ENCODE assay signal across 11 cellular contexts in genomic region chr12:116592116-116592637, GRCh38. TPM values are rescaled to one million over a fixed set of nuclear protein-coding genes. Genes with fewer than 3 reads are reported as not detected.
DNase-seq lines count a peak whose midpoint lies in the region; ATAC-seq, FAIRE-seq and TF ChIP-seq lines count a peak whose summit lies in the region.
"Had no signal": no experiment of that assay in that cellular context is flagged by ENCODE, and none has a peak within 500 bp of the region (broad histone marks: within the 10 kb centered on the region; RNA-seq: fewer than 3 reads in every experiment).

No MANE protein-coding gene starts in this region.

- H3K79me2 ChIP-seq in H1 (ENCODE audit: control insufficient read depth in 1 of 2, insufficient read depth in 2 of 2, low read length in 2 of 2) (no peaks in the 10 kb centered on the region), MM.1S (ENCODE audit: low read length) (no peaks in the 10 kb centered on the region)
- H3K79me2 ChIP-seq: parathyroid adenoma had no signal

- H4K20me1 ChIP-seq in H1 (replicated peaks in 1 of 2; ENCODE audit: control insufficient read depth in 1 of 2, insufficient read depth in 2 of 2, low read length in 2 of 2) (no peaks in the 10 kb centered on the region), MM.1S (ENCODE audit: insufficient read depth, low read length) (no peaks in the 10 kb centered on the region)

- no peak overlapping the region for H2BK5ac ChIP-seq in H1 (ENCODE audit: low read depth, low read length)

- no peak overlapping the region for H3K18ac ChIP-seq in H1 (ENCODE audit: extremely low read depth, low read length)

- peaks cover 6% of the 10 kb centered on the region; the same call in 1 of the 2 replicates for H3K23me2 ChIP-seq in H1 (ENCODE audit: low read depth, low read length)

- ATAC-seq in HG03442 (IDR thresholded peaks at IDR 0.05; ENCODE audit: unreplicated experiment), result no peak

- H4K5ac ChIP-seq in H1 (ENCODE audit: insufficient read length, low read depth, low read length), result no peak overlapping the region

- no peak for TF ChIP-seq EP300 in H1 (IDR thresholded peaks at IDR 0.05; ENCODE audit: borderline replicate concordance in 1 of 2, low read depth in 2 of 2, low read length in 2 of 2)
- no peak for TF ChIP-seq EP300 in suprapubic skin (IDR thresholded peaks at IDR 0.05)

- no peak overlapping the region for H3K56ac ChIP-seq in H1 (replicated peaks; ENCODE audit: insufficient read length, low read depth, low read length)

- 92% methylated on average over 9 of the region's 9 CpGs; no CpG with 5 or more reads in 1 of the 2 experiments for WGBS in H1 (ENCODE audit: extremely low coverage in 1 of 2, insufficient coverage in 1 of 2, insufficient read length in 1 of 2, insufficient replicate concordance in 2 of 2, low coverage in 1 of 2, low lambda C conversion rate in 2 of 2, missing lambda C conversion rate in 1 of 2), 2 experiments
- 73 to 75% methylated on average over 9 of the region's 9 CpGs for WGBS in mesodermal cell (ENCODE audit: insufficient coverage in 2 of 2), 2 experiments
- WGBS in suprapubic skin, result 13% methylated on average over 6 of the region's 9 CpGs

- no peak overlapping the region for H3K4me2 ChIP-seq in H1 (ENCODE audit: insufficient read depth in 1 of 2, low read depth in 2 of 2, low read length in 2 of 2)
- H3K4me2 ChIP-seq in MM.1S (ENCODE audit: low read depth, low read length), result no peak overlapping the region

- H3K23ac ChIP-seq in H1 (ENCODE audit: insufficient read length), result no peak overlapping the region

- no peak overlapping the region for H3K27ac ChIP-seq in H1 (ENCODE audit: low read depth, low read length)
- peak overlapping the region; percentile 45 for H3K27ac ChIP-seq in mesodermal cell (ENCODE audit: low read depth, low read length, severe bottlenecking)
- H3K27ac ChIP-seq in suprapubic skin, result peak overlapping the region; percentile 79
- H3K27ac ChIP-seq in MM.1S (ENCODE audit: low read length), result no peak overlapping the region
- H3K27ac ChIP-seq: parathyroid adenoma had no signal

- H2BK20ac ChIP-seq in H1 (ENCODE audit: low read length), result no peak overlapping the region

- no peak overlapping the region for H2AK5ac ChIP-seq in H1 (ENCODE audit: low read depth, low read length)

- TF ChIP-seq POLR2A in H1 (IDR thresholded peaks at IDR 0.05; ENCODE audit: control extremely low read depth in 1 of 2, low read depth in 2 of 2, low read length in 2 of 2) (no peak), suprapubic skin (IDR thresholded peaks at IDR 0.05) (no peak)

- no peak for TF ChIP-seq CTCF in LNCaP clone FGC (IDR thresholded peaks at IDR 0.05; ENCODE audit: control insufficient read depth, extremely low read depth, insufficient read depth)
- no peak for TF ChIP-seq CTCF in H1 (IDR thresholded peaks at IDR 0.05; ENCODE audit: control extremely low read depth in 1 of 3, insufficient read depth in 1 of 3, low read depth in 1 of 3, low read length in 3 of 3)
- TF ChIP-seq CTCF in suprapubic skin (IDR thresholded peaks at IDR 0.05), result no peak
- TF ChIP-seq CTCF in MM.1S (IDR thresholded peaks at IDR 0.05; ENCODE audit: low read length), result no peak

- no peak overlapping the region for H4K91ac ChIP-seq in H1 (replicated peaks; ENCODE audit: insufficient read length, low read length)

- no peaks in the 10 kb centered on the region for H3K4me1 ChIP-seq in H1 (replicated peaks in 1 of 4; ENCODE audit: control insufficient read depth in 3 of 4, insufficient read depth in 4 of 4, low read length in 3 of 4)
- peaks cover 7% of the 10 kb centered on the region for H3K4me1 ChIP-seq in mesodermal cell (ENCODE audit: control insufficient read depth, insufficient read depth, low read length, poor library complexity, severe bottlenecking)
- peaks cover 35% of the 10 kb centered on the region for H3K4me1 ChIP-seq in suprapubic skin
- no peaks in the 10 kb centered on the region for H3K4me1 ChIP-seq in MM.1S (ENCODE audit: low read length)
- H3K4me1 ChIP-seq: parathyroid adenoma had no signal

- H4K8ac ChIP-seq in H1 (ENCODE audit: extremely low read depth, insufficient read depth, low read length), result no peak overlapping the region

- TF ChIP-seq RAD21 in H1 (IDR thresholded peaks at IDR 0.05 in 1 of 2, conservative IDR thresholded peaks at IDR 0.05 in 1 of 2; ENCODE audit: low read depth in 2 of 2, low read length in 2 of 2), result no peak

- no peaks in the 10 kb centered on the region for H3K36me3 ChIP-seq in H1 (ENCODE audit: control insufficient read depth in 2 of 4, insufficient read depth in 4 of 4, low read length in 3 of 4)
- no peaks in the 10 kb centered on the region for H3K36me3 ChIP-seq in mesodermal cell (ENCODE audit: control insufficient read depth, insufficient read depth, low read length)
- no peaks in the 10 kb centered on the region for H3K36me3 ChIP-seq in suprapubic skin
- H3K36me3 ChIP-seq in MM.1S (replicated peaks; ENCODE audit: insufficient read depth, low read length), result no peaks in the 10 kb centered on the region

- no peak overlapping the region for H2BK120ac ChIP-seq in H1 (replicated peaks; ENCODE audit: low read depth, low read length)

- H3F3A ChIP-seq in MM.1S (ENCODE audit: insufficient read depth, low read length), result no peaks in the 10 kb centered on the region

- H3K9ac ChIP-seq in H1 (replicated peaks in 1 of 4; ENCODE audit: extremely low read depth in 1 of 4, low read depth in 3 of 4, low read length in 3 of 4) (no peak overlapping the region), MM.1S (ENCODE audit: low read length) (no peak overlapping the region)
- H3K9ac ChIP-seq: parathyroid adenoma had no signal

- H3K27me3 ChIP-seq in H1 (replicated peaks in 1 of 4; ENCODE audit: control insufficient read depth in 3 of 4, extremely low read depth in 1 of 4, insufficient read depth in 3 of 4, low read length in 3 of 4) (no peaks in the 10 kb centered on the region), suprapubic skin (no peaks in the 10 kb centered on the region), MM.1S (replicated peaks; ENCODE audit: insufficient read depth, low read length) (no peaks in the 10 kb centered on the region)

- H2BK15ac ChIP-seq in H1 (ENCODE audit: low read length), result no peak overlapping the region

- no peaks in the 10 kb centered on the region for H3K9me2 ChIP-seq in MM.1S (replicated peaks; ENCODE audit: insufficient read depth, low read length)

- POLR2A ChIA-PET in H1 (lab: Charles Lee; ENCODE audit: partially characterized antibody), result no interaction called here

- no peak for FAIRE-seq in H1 (lab: Jason Lieb, UNC)

- H3K4me3 ChIP-seq in LNCaP clone FGC (ENCODE audit: low read depth, low read length) (no peak overlapping the region), H1 (ENCODE audit: extremely low read depth in 1 of 4, insufficient read depth in 2 of 4, low read depth in 3 of 4, low read length in 4 of 4) (no peak overlapping the region), mesodermal cell (ENCODE audit: extremely low read depth, insufficient read depth, low read length, poor library complexity, severe bottlenecking) (no peak overlapping the region), suprapubic skin (no peak overlapping the region), MM.1S (ENCODE audit: low read length) (no peak overlapping the region)

- CTCF ChIA-PET in H1 (lab: Charles Lee; ENCODE audit: partially characterized antibody), result interaction anchor here (2.2 kb wide), 1 partner anchor 10 kb away, joined by 7 read pairs; no protein-coding TSS in a partner anchor

- H3K79me1 ChIP-seq in H1 (ENCODE audit: low read depth, low read length), result no peaks in the 10 kb centered on the region

- H2AFZ ChIP-seq in H1 (ENCODE audit: low read length), result 0 out of 2 replicates have a peak overlapping the region, but pooled peaks have one; percentile 64
- H2AFZ ChIP-seq in MM.1S (ENCODE audit: low read length), result no peak overlapping the region
- H2AFZ ChIP-seq: parathyroid adenoma had no signal

- H3K9me3 ChIP-seq in H1 (ENCODE audit: insufficient read depth in 2 of 2, low read depth in 1 of 2, low read length in 1 of 2) (no peaks in the 10 kb centered on the region), mesodermal cell (ENCODE audit: control insufficient read depth, low read length) (no peaks in the 10 kb centered on the region), suprapubic skin (no peaks in the 10 kb centered on the region), MM.1S (replicated peaks; ENCODE audit: insufficient read depth, low read length) (no peaks in the 10 kb centered on the region)

- H3K4ac ChIP-seq in H1 (replicated peaks; ENCODE audit: insufficient read length, low read depth, low read length), result no peak overlapping the region

- DNase-seq in LNCaP clone FGC (ENCODE audit: low read depth), result peak; percentile 58
- no peak for DNase-seq in H1 (ENCODE audit: low read depth in 1 of 2, low spot score in 2 of 2)
- peak in 1 of 2 donors; percentile 79 for DNase-seq in suprapubic skin (ENCODE audit: low spot score in 2 of 2)
- DNase-seq in activated CD8-positive, alpha-beta memory T cell treated with anti-CD3 and anti-CD28 coated beads, Interleukin-2, amount 50 U/mL, for 4 hours, result no peak
- DNase-seq in MM.1S, result no peak
- DNase-seq in activated naive CD4-positive, alpha-beta T cell treated with anti-CD3 and anti-CD28 coated beads, Interleukin-2, amount 50 U/mL, for 16 hours, result no peak
- DNase-seq: effector memory CD4-positive, alpha-beta T cell; Karpas-422 had no signal

- H2BK12ac ChIP-seq in H1 (ENCODE audit: low read depth, low read length), result no peak overlapping the region

- no peak overlapping the region for H3K14ac ChIP-seq in H1 (ENCODE audit: insufficient read length)

TF ChIP-seq in H1, 55 proteins besides CTCF, POLR2A, EP300 and RAD21 (continues in another document):
- TF ChIP-seq YY1 (IDR thresholded peaks at IDR 0.05; ENCODE audit: low read depth, low read length) (no peak), SUZ12 (IDR thresholded peaks at IDR 0.05; ENCODE audit: low read length) (no peak)

RNA-seq across cellular contexts. Expression of gene MAP1LC3B2, which starts 33.0 kb away (rescaled TPM):
- total RNA-seq in H1 (2021; fragmentation: NEBNext Ultra II Directional; extraction: Animal tissue kit (Norgen Biotek cat#: 25700)), result 1.3 and 1.5 TPM in 2 replicates
- polyA plus RNA-seq in H1 (2011; rRNA removed), result 0.39 TPM in 2 replicates
- 0.93 TPM for polyA plus RNA-seq in H1 (2011; cell fraction: cytosol; rRNA removed)
- 2.5 TPM for polyA plus RNA-seq in H1 (2011; cell fraction: nucleus; rRNA removed)
- 3.1 to 5.2 TPM (median 3.9 TPM) in 4 replicates for polyA plus RNA-seq in H1 (2012, experiment 1 of 2)
- not detected for polyA plus RNA-seq in H1 (2012, experiment 2 of 2)
- polyA plus RNA-seq in H1 (2013, experiment 1 of 2), result 0.28 TPM
- polyA plus RNA-seq in H1 (2013, experiment 2 of 2), result 0.22 TPM
- 0.73 and 2.6 TPM in 2 replicates for polyA minus RNA-seq in H1 (2011; rRNA and poly(A)+ RNA removed)
- polyA minus RNA-seq in H1 (2011; cell fraction: cytosol; rRNA and poly(A)+ RNA removed), result not detected
- 2.1 TPM for polyA minus RNA-seq in H1 (2011; cell fraction: nucleus; rRNA and poly(A)+ RNA removed)
- polyA plus RNA-seq in mesodermal cell (2013, experiment 1 of 2), result 2.2 TPM
- 3.4 TPM for polyA plus RNA-seq in mesodermal cell (2013, experiment 2 of 2)
- 10 to 100 TPM in 1 of 4 donors, 1 to 10 TPM in 2, not detected in 1; 3.5 to 13.9 (median 5.6) TPM for total RNA-seq in suprapubic skin

Comparison
In these comparisons a context has a peak if more than half of its experiments do, and no peak if none do; other contexts are left out.
1. H3K27ac ChIP-seq: peak in mesodermal cell (single experiment) and suprapubic skin (single experiment); none in H1 (single experiment) and MM.1S (single experiment).